30 cellular contexts compared by ENCODE assay signal in the genomic region with DNA sequence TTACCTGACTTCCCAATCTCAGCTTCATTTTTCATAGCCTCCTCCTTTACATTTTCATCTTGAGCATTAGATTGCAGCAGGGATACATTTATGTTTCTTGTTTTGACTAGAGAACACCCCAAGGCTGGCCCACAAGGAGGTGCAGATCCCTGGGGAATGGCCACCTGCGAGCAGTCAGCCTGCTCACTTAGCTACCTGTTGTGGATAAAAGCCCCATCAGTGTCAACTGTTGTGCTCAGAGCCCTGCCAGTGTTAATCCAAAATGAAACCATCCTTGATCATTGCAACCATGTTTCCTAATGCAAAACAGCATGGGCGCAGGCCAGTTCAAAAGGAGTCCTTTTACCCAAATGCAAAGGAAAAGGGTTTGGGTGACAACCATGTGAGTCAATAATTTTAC. TPM values are rescaled to one million over a fixed set of nuclear protein-coding genes. Genes with fewer than 3 reads are reported as not detected.
"Had no signal": no experiment of that assay in that cellular context is flagged by ENCODE, and none has a peak within 500 bp of the region (broad histone marks: within the 10 kb centered on the region; RNA-seq: fewer than 3 reads in every experiment).

No MANE protein-coding gene starts in this region.

- H3K36me3 Mint-ChIP-seq: activated CD8-positive, alpha-beta memory T cell treated with anti-CD3 and anti-CD28 coated beads, Interleukin-2, amount 10 ng/mL, durations not matched to agents 7 days and 5 days; activated naive CD4-positive, alpha-beta T cell treated with anti-CD3 and anti-CD28 coated beads, Interleukin-2, amount 50 U/mL, for 24 hours; WTC11 had no signal

- DNase-seq: activated CD4-positive, alpha-beta T cell treated with anti-CD3 and anti-CD28 coated beads for 1 hour; activated CD4-positive, alpha-beta T cell treated with anti-CD3 and anti-CD28 coated beads, Interleukin-2, amount 10 ng/mL, durations not matched to agents 24 days and 14 days; activated CD4-positive, alpha-beta T cell treated with anti-CD3 and anti-CD28 coated beads, Interleukin-2, amount 50 U/mL, for 48 hours; activated CD8-positive, alpha-beta memory T cell treated with anti-CD3 and anti-CD28 coated beads, Interleukin-2, amount 10 ng/mL, durations not matched to agents 7 days and 5 days; activated effector memory CD4-positive, alpha-beta T cell treated with Interleukin-2 at 50 U/mL for 16 hours; activated naive CD4-positive, alpha-beta T cell; activated T-cell treated with anti-CD3 and anti-CD28 coated beads, Interleukin-2, amount 50 U/mL, for 24 hours; aorta; caudate nucleus; Karpas-422; MM.1S; NCI-H1105; NCI-H1436; NCI-H1694 treated with DMSO at 0.1 percent for 48 hours; NCI-H2029 treated with DMSO at 0.1 percent for 48 hours; NCI-H2171; NCI-H2227 treated with DMSO at 0.1 percent for 48 hours; NCI-H774; PC-3; SHP77; SW 1271 had no signal

- H3K4me3 ChIP-seq: breast epithelium, SJSA1 had no signal

- H3K4me3 Mint-ChIP-seq: activated CD4-positive, alpha-beta T cell treated with anti-CD3 and anti-CD28 coated beads, Interleukin-2, amount 10 ng/mL, durations not matched to agents 24 days and 14 days; activated CD8-positive, alpha-beta memory T cell treated with anti-CD3 and anti-CD28 coated beads, Interleukin-2, amount 10 ng/mL, durations not matched to agents 7 days and 5 days; activated naive CD4-positive, alpha-beta T cell treated with anti-CD3 and anti-CD28 coated beads, Interleukin-2, amount 50 U/mL, for 24 hours; activated T-cell treated with anti-CD3 and anti-CD28 coated beads, Interleukin-2, amount 50 U/mL, for 24 hours; activated T-helper 1 cell treated with anti-CD3 and anti-CD28 coated beads, Interleukin-12 subunit alpha, Interleukin-12 subunit beta, Interleukin-2, Interleukin-4 antibody, amounts not matched to agents 30 ng/mL and 10 ng/mL and 1 ng/mL, durations not matched to agents 14 hours and 24 hours and 36 hours; WTC11 had no signal

- H3K9me3 ChIP-seq: breast epithelium, SJSA1 had no signal

- FAIRE-seq: RCC 7860 had no signal

- H3K27ac ChIP-seq: breast epithelium, SJSA1 had no signal

- H3K36me3 ChIP-seq: breast epithelium, SJSA1 had no signal

- ATAC-seq: activated CD8-positive, alpha-beta memory T cell treated with anti-CD3 and anti-CD28 coated beads, Interleukin-2, amount 10 ng/mL, durations not matched to agents 7 days and 5 days; PC-3; SK-N-SH treated with all-trans-retinoic acid at 6 μM for 48 hours; WTC11 had no signal

- H3K9me3 Mint-ChIP-seq: activated CD4-positive, alpha-beta T cell treated with anti-CD3 and anti-CD28 coated beads, Interleukin-2, amount 10 ng/mL, durations not matched to agents 24 days and 14 days; activated naive CD4-positive, alpha-beta T cell treated with anti-CD3 and anti-CD28 coated beads, Interleukin-2, amount 50 U/mL, for 24 hours; activated T-cell treated with anti-CD3 and anti-CD28 coated beads, Interleukin-2, amount 50 U/mL, for 24 hours; activated T-helper 1 cell treated with anti-CD3 and anti-CD28 coated beads, Interleukin-12 subunit alpha, Interleukin-12 subunit beta, Interleukin-2, Interleukin-4 antibody, amounts not matched to agents 30 ng/mL and 10 ng/mL and 1 ng/mL, durations not matched to agents 14 hours and 24 hours and 36 hours had no signal

- H3K27ac Mint-ChIP-seq: activated CD4-positive, alpha-beta T cell treated with anti-CD3 and anti-CD28 coated beads, Interleukin-2, amount 10 ng/mL, durations not matched to agents 24 days and 14 days; activated CD8-positive, alpha-beta memory T cell treated with anti-CD3 and anti-CD28 coated beads, Interleukin-2, amount 10 ng/mL, durations not matched to agents 7 days and 5 days; activated naive CD4-positive, alpha-beta T cell treated with anti-CD3 and anti-CD28 coated beads, Interleukin-2, amount 50 U/mL, for 24 hours; activated T-cell treated with anti-CD3 and anti-CD28 coated beads, Interleukin-2, amount 50 U/mL, for 24 hours; activated T-helper 1 cell treated with anti-CD3 and anti-CD28 coated beads, Interleukin-12 subunit alpha, Interleukin-12 subunit beta, Interleukin-2, Interleukin-4 antibody, amounts not matched to agents 30 ng/mL and 10 ng/mL and 1 ng/mL, durations not matched to agents 14 hours and 24 hours and 36 hours; WTC11 had no signal

- H3K27me3 Mint-ChIP-seq: activated CD4-positive, alpha-beta T cell treated with anti-CD3 and anti-CD28 coated beads, Interleukin-2, amount 10 ng/mL, durations not matched to agents 24 days and 14 days; activated CD8-positive, alpha-beta memory T cell treated with anti-CD3 and anti-CD28 coated beads, Interleukin-2, amount 10 ng/mL, durations not matched to agents 7 days and 5 days had no signal

- H3K27me3 ChIP-seq: breast epithelium had no signal

- H3K4me1 Mint-ChIP-seq: activated CD4-positive, alpha-beta T cell treated with anti-CD3 and anti-CD28 coated beads, Interleukin-2, amount 10 ng/mL, durations not matched to agents 24 days and 14 days; activated CD8-positive, alpha-beta memory T cell treated with anti-CD3 and anti-CD28 coated beads, Interleukin-2, amount 10 ng/mL, durations not matched to agents 7 days and 5 days; activated naive CD4-positive, alpha-beta T cell treated with anti-CD3 and anti-CD28 coated beads, Interleukin-2, amount 50 U/mL, for 24 hours had no signal

- H3K4me1 ChIP-seq: breast epithelium, SJSA1 had no signal

RNA-seq across cellular contexts. Expression of gene CNR1, which starts 50.8 kb away (rescaled TPM):
- total RNA-seq: activated CD4-positive, alpha-beta T cell treated with anti-CD3 and anti-CD28 coated beads, Interleukin-2, amount 10 ng/mL, durations not matched to agents 24 days and 14 days; activated CD8-positive, alpha-beta memory T cell treated with anti-CD3 and anti-CD28 coated beads, Interleukin-2, amount 10 ng/mL, durations not matched to agents 7 days and 5 days; activated T-helper 1 cell treated with anti-CD3 and anti-CD28 coated beads, Interleukin-12 subunit alpha, Interleukin-12 subunit beta, Interleukin-2, Interleukin-4 antibody, amounts not matched to agents 30 ng/mL and 10 ng/mL and 1 ng/mL, durations not matched to agents 14 hours and 24 hours and 36 hours; NCI-H460; PC-3; T-helper 1 cell treated with Interleukin-12 subunit alpha and Interleukin-12 subunit beta and Interleukin-4 antibody, amounts not matched to agents 30 ng/mL and 1 ng/mL, for 36 hours had no signal
